In genomic region chr17:19686400-19687090, GRCh38 we compare ENCODE assay signal across 22 cellular contexts. TPM values are rescaled to one million over a fixed set of nuclear protein-coding genes. Genes with fewer than 3 reads are reported as not detected.
"Had no signal": no experiment of that assay in that cellular context is flagged by ENCODE, and none has a peak within 500 bp of the region (broad histone marks: within the 10 kb centered on the region; RNA-seq: fewer than 3 reads in every experiment).

No MANE protein-coding gene starts in this region.

- H3K36me3 ChIP-seq: gastrocnemius medialis, left ventricle myocardium inferior, pancreas, suprapubic skin, thyroid gland had no signal

- H3K9me3 ChIP-seq: gastrocnemius medialis, heart right ventricle, left ventricle myocardium inferior, pancreas, suprapubic skin, thyroid gland had no signal

- H3K4me3 ChIP-seq: dorsolateral prefrontal cortex, gastrocnemius medialis, heart right ventricle, left ventricle myocardium inferior, lung, pancreas, suprapubic skin, thyroid gland had no signal

- H3K27ac ChIP-seq: dorsolateral prefrontal cortex, gastrocnemius medialis, heart right ventricle, left ventricle myocardium inferior, pancreas, suprapubic skin, thyroid gland had no signal

- H3K27me3 ChIP-seq: dorsolateral prefrontal cortex, gastrocnemius medialis, heart right ventricle, pancreas, suprapubic skin, thyroid gland had no signal

- ATAC-seq: gastrocnemius medialis; heart right ventricle; pancreas; right cardiac atrium; stimulated activated effector memory CD8-positive, alpha-beta T cell treated with anti-CD3 and anti-CD28 coated beads, Interleukin-12 subunit alpha, Interleukin-12 subunit beta, amount 100 ng/mL, for 72 hours; stimulated activated naive CD8-positive, alpha-beta T cell treated with anti-CD3 and anti-CD28 coated beads, Interleukin-15, Interleukin-2, amounts not matched to agents 100 U/mL and 50 U/mL, for 24 hours had no signal

- DNase-seq: cortex of kidney; dorsolateral prefrontal cortex; effector CD8-positive, alpha-beta T cell; gastrocnemius medialis; heart right ventricle; hypothalamus; islet precursor cell; left ventricle myocardium inferior; mesendoderm; naive B cell; occipital lobe; pancreas; right cardiac atrium; stimulated activated CD4-positive, alpha-beta T cell treated with anti-CD3 and anti-CD28 coated beads, Interleukin-4, amount 100 ng/mL, for 1 hour; stimulated activated CD8-positive, alpha-beta memory T cell treated with anti-CD3 and anti-CD28 coated beads, Interleukin-4, amount 100 ng/mL, for 48 hours; stimulated activated naive CD8-positive, alpha-beta T cell treated with anti-CD3 and anti-CD28 coated beads, Interleukin-15, Interleukin-2, amounts not matched to agents 100 U/mL and 50 U/mL, for 24 hours; thyroid gland had no signal

- H3K4me1 ChIP-seq: gastrocnemius medialis, heart right ventricle, left ventricle myocardium inferior, pancreas, suprapubic skin, thyroid gland had no signal

RNA-seq across cellular contexts. Expression of gene SLC47A2, which starts 29.8 kb away (rescaled TPM):
- total RNA-seq: chondrocyte, left ventricle myocardium inferior, pancreas, progenitor cell of endocrine pancreas, right cardiac atrium had no signal
- polyA plus RNA-seq: heart right ventricle, pancreas, right cardiac atrium had no signal
